Comparison of ENCODE assay signal across 2 cellular contexts in genomic region chr3:188147782-188148181, GRCh38.
TF ChIP-seq lines count a peak whose summit lies in the region.

No MANE protein-coding gene starts in this region.

TF ChIP-seq in A549, 52 proteins besides CTCF, POLR2A, EP300 and RAD21:
- TF ChIP-seq FOSB (CRISPR knock-in tag; IDR thresholded peaks at IDR 0.05) (no peak), HEYL (CRISPR knock-in tag; IDR thresholded peaks at IDR 0.05) (no peak), CEBPB (IDR thresholded peaks at IDR 0.05) (no peak), MAFK (IDR thresholded peaks at IDR 0.05; ENCODE audit: partially characterized antibody) (peak; percentile 70), PHF8 (IDR thresholded peaks at IDR 0.05; ENCODE audit: borderline replicate concordance, low read depth) (no peak), MYC (IDR thresholded peaks at IDR 0.05; ENCODE audit: borderline replicate concordance, low read length) (no peak), HOXA7 (CRISPR knock-in tag; IDR thresholded peaks at IDR 0.05) (no peak)
- TF ChIP-seq, protein P1, sequence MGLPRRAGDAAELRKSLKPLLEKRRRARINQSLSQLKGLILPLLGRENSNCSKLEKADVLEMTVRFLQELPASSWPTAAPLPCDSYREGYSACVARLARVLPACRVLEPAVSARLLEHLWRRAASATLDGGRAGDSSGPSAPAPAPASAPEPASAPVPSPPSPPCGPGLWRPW (IDR thresholded peaks at IDR 0.05) = no peak
- TF ChIP-seq, protein P2, sequence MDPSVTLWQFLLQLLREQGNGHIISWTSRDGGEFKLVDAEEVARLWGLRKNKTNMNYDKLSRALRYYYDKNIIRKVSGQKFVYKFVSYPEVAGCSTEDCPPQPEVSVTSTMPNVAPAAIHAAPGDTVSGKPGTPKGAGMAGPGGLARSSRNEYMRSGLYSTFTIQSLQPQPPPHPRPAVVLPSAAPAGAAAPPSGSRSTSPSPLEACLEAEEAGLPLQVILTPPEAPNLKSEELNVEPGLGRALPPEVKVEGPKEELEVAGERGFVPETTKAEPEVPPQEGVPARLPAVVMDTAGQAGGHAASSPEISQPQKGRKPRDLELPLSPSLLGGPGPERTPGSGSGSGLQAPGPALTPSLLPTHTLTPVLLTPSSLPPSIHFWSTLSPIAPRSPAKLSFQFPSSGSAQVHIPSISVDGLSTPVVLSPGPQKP (IDR thresholded peaks at IDR 0.05; ENCODE audit: low read depth, low read length) = no peak

TF ChIP-seq in IMR-90, 13 proteins besides CTCF, POLR2A, EP300 and RAD21:
- TF ChIP-seq, protein P2 (IDR thresholded peaks at IDR 0.05; ENCODE audit: borderline replicate concordance, low read depth, low read length) = no peak
- TF ChIP-seq NFE2L2 (IDR thresholded peaks at IDR 0.05; ENCODE audit: low read depth, low read length) = no peak
- no peak for TF ChIP-seq MAZ (IDR thresholded peaks at IDR 0.05; ENCODE audit: borderline replicate concordance, low read depth, low read length)
- TF ChIP-seq RCOR1 (IDR thresholded peaks at IDR 0.05; ENCODE audit: insufficient replicate concordance, low read length) = no peak
- peak; percentile 80 for TF ChIP-seq MAFK (IDR thresholded peaks at IDR 0.05; ENCODE audit: low read depth, low read length)
- TF ChIP-seq CHD1 (IDR thresholded peaks at IDR 0.05; ENCODE audit: low read depth, low read length) = no peak
